Comparison of ENCODE assay signal across 23 cellular contexts in the genomic region with DNA sequence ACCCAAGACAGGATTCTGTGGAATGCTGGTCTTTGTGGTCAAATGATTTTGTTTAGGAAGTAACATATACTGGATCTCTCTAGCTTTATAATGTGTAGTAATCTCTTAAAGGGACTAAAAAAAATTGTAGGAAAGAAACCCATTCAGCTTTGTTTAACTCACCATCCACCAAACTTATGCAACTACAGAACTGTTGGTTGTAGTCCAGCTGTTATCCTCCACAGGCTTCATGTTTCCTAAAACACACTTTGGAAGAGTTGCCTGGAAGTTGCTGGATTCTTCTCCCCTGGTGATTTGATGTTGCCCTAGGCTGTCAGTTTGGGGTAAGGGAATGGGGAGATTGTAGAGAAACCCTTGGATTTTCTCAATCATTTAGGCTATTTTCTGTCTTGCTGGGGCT.
DNase-seq lines count a peak whose midpoint lies in the region; ATAC-seq and TF ChIP-seq lines count a peak whose summit lies in the region.
"Had no signal": no experiment of that assay in that cellular context is flagged by ENCODE, and none has a peak within 500 bp of the region (broad histone marks: within the 10 kb centered on the region; RNA-seq: fewer than 3 reads in every experiment).

No MANE protein-coding gene starts in this region.

- H3K4me1 Mint-ChIP-seq in nephron, result peaks cover 46% of the 10 kb centered on the region

- no peaks in the 10 kb centered on the region for H3K36me3 ChIP-seq in heart left ventricle
- H3K36me3 ChIP-seq in ovary, result no peaks in the 10 kb centered on the region
- H3K36me3 ChIP-seq: SJSA1 had no signal

- H3K27me3 Mint-ChIP-seq in nephron (ENCODE audit: low read depth), result no peaks in the 10 kb centered on the region

- no peak overlapping the region for H3K4me3 Mint-ChIP-seq in nephron

- TF ChIP-seq EP300 in ovary (IDR thresholded peaks at IDR 0.05), result no peak

- no peaks in the 10 kb centered on the region for H3K9me3 ChIP-seq in heart left ventricle
- H3K9me3 ChIP-seq in ovary, result no peaks in the 10 kb centered on the region
- H3K9me3 ChIP-seq: SJSA1 had no signal

- intact Hi-C loops in Right ventricle myocardium superior (cut with DNase I) (no loop called here), heart left ventricle (cut with DNase I) (loop anchor here in 1 of 10 donors (10.0 kb wide), 1 partner anchor 60 kb away; no protein-coding TSS in a partner anchor), ovary (cut with DNase I) (no loop called here)

- peak overlapping the region in 2 of 3 experiments; percentile 34 to 69 for H3K27ac Mint-ChIP-seq in nephron

- ATAC-seq in Right ventricle myocardium superior (ENCODE audit: poor library complexity) (peak; percentile 21), heart left ventricle (no peak)
- ATAC-seq: Right ventricle myocardium inferior had no signal

- H3K27ac ChIP-seq in heart left ventricle, result no peak overlapping the region
- H3K27ac ChIP-seq in ovary, result no peak overlapping the region
- H3K27ac ChIP-seq: 22Rv1, HL-60, PC-9, SJSA1 had no signal

- H3K4me1 ChIP-seq in heart left ventricle (peaks cover 0 to 15% (median 2%) of the 10 kb centered on the region in 12 donors), ovary (ENCODE audit: insufficient read depth) (no peaks in the 10 kb centered on the region)
- H3K4me1 ChIP-seq: SJSA1 had no signal

- no peaks in the 10 kb centered on the region for H3K9me3 Mint-ChIP-seq in nephron

- H3K4me3 ChIP-seq in heart left ventricle (no peak overlapping the region), fibroblast of mammary gland (ENCODE audit: control insufficient read depth, low read depth, low read length) (no peak overlapping the region), ovary (no peak overlapping the region)
- H3K4me3 ChIP-seq: PC-9, SJSA1 had no signal

- TF ChIP-seq POLR2A in heart left ventricle (IDR thresholded peaks at IDR 0.05) (no peak), ovary (IDR thresholded peaks at IDR 0.05) (no peak)

- H3K36me3 Mint-ChIP-seq in nephron (ENCODE audit: low read depth), result peaks cover 16% of the 10 kb centered on the region

- DNase-seq in Right ventricle myocardium superior, result no peak
- no peak for DNase-seq in heart left ventricle
- peak; percentile 23 for DNase-seq in NCI-H226
- DNase-seq in fibroblast of mammary gland (ENCODE audit: low read depth), result peak; percentile 26
- no peak for DNase-seq in ovary
- DNase-seq in G401 (ENCODE audit: low spot score), result no peak
- DNase-seq: Calu3; DMS79 treated with DMSO at 0.1 percent for 48 hours; Karpas-422; NCI-H1092 treated with DMSO at 0.1 percent for 48 hours; NCI-H1436; NCI-H187; NCI-H2081 treated with DMSO at 0.1 percent for 48 hours; NCI-H2171; NCI-H524; NCI-H774; NK-92 treated with Interleukin-12 subunit alpha and Interleukin-12 subunit beta, amount 100 ng/mL, for 24 hours; PC-9 had no signal

- in situ Hi-C loops in G401 (cut with HindIII; ENCODE audit: low sequenced_read_pairs), result no loop called here

- TF ChIP-seq CTCF in heart left ventricle (IDR thresholded peaks at IDR 0.05), result no peak
- no peak for TF ChIP-seq CTCF in fibroblast of mammary gland (conservative IDR thresholded peaks at IDR 0.05; ENCODE audit: control insufficient read depth, insufficient read depth, low read depth, low read length)
- no peak for TF ChIP-seq CTCF in nephron (IDR thresholded peaks at IDR 0.05; ENCODE audit: unreplicated experiment in 3 of 3)
- no peak for TF ChIP-seq CTCF in ovary (IDR thresholded peaks at IDR 0.05)

- H3K27me3 ChIP-seq in heart left ventricle (peaks cover 0 to 5% (median 0%) of the 10 kb centered on the region in 9 donors), ovary (no peaks in the 10 kb centered on the region)
- H3K27me3 ChIP-seq: SJSA1 had no signal

Comparison
In these comparisons a context has a peak if more than half of its experiments do, and no peak if none do; other contexts are left out.
1. DNase-seq: peak in NCI-H226 (single experiment) and fibroblast of mammary gland (single experiment); none in Right ventricle myocardium superior (single experiment), heart left ventricle (0 of 5), ovary (0 of 5) and G401 (single experiment).